17 cellular contexts compared by ENCODE assay signal in genomic region chr19:19443283-19443682, GRCh38. TPM values are rescaled to one million over a fixed set of nuclear protein-coding genes. Genes with fewer than 3 reads are reported as not detected.
DNase-seq lines count a peak whose midpoint lies in the region; ATAC-seq and TF ChIP-seq lines count a peak whose summit lies in the region.
"Had no signal": no experiment of that assay in that cellular context is flagged by ENCODE, and none has a peak within 500 bp of the region (broad histone marks: within the 10 kb centered on the region; RNA-seq: fewer than 3 reads in every experiment).

No MANE protein-coding gene starts in this region.

- no peaks in the 10 kb centered on the region for H3K27me3 ChIP-seq in IMR-90 (ENCODE audit: control insufficient read depth, insufficient read depth, low read length)
- H3K27me3 ChIP-seq: spleen had no signal

- no peak overlapping the region for H3K27ac ChIP-seq in IMR-90 (ENCODE audit: insufficient read depth, low read length)
- H3K27ac ChIP-seq: C4-2B had no signal

- DNase-seq in activated CD4-positive, alpha-beta T cell treated with anti-CD3 and anti-CD28 coated beads for 36 hours, result no peak
- no peak for DNase-seq in activated CD4-positive, alpha-beta T cell treated with anti-CD3 and anti-CD28 coated beads, Interleukin-2, amount 50 U/mL, for 48 hours
- no peak for DNase-seq in IMR-90
- no peak for DNase-seq in activated naive CD8-positive, alpha-beta T cell treated with anti-CD3 and anti-CD28 coated beads, Interleukin-2, amount 10 ng/mL, durations not matched to agents 7 days and 5 days
- no peak for DNase-seq in nephron progenitor cell
- DNase-seq in activated effector memory CD4-positive, alpha-beta T cell treated with Interleukin-2 at 50 U/mL for 16 hours, result no peak
- DNase-seq: DMS53, endodermal cell, hippocampal formation, mesenchymal stem cell, NCI-H1417 treated with DMSO at 0.1 percent for 48 hours, SIG-M5, spleen, T-helper 9 cell had no signal

- H2AFZ ChIP-seq in IMR-90 (replicated peaks; ENCODE audit: low read length, poor library complexity), result no peak overlapping the region

- H3K23ac ChIP-seq in IMR-90 (ENCODE audit: low read depth, low read length), result no peak overlapping the region

- H3K4me3 ChIP-seq in IMR-90 (ENCODE audit: insufficient read depth, low read depth, low read length), result no peak overlapping the region

- CTCF ChIA-PET in activated CD4-positive, alpha-beta T cell treated with anti-CD3 and anti-CD28 coated beads for 36 hours (lab: Charles Lee), result interaction anchor here (0.6 to 1.0 kb wide), 3 partner anchors 8 to 269 kb away, joined by 3 read pairs; no protein-coding TSS in a partner anchor
- CTCF ChIA-PET in IMR-90 (lab: Yijun Ruan, JAX), result no interaction called here

- peaks cover 69% of the 10 kb centered on the region for H3K4me1 Mint-ChIP-seq in activated CD4-positive, alpha-beta T cell treated with anti-CD3 and anti-CD28 coated beads for 36 hours
- peaks cover 48% of the 10 kb centered on the region for H3K4me1 Mint-ChIP-seq in activated naive CD8-positive, alpha-beta T cell treated with anti-CD3 and anti-CD28 coated beads, Interleukin-2, amount 10 ng/mL, durations not matched to agents 7 days and 5 days
- peaks cover 31% of the 10 kb centered on the region for H3K4me1 Mint-ChIP-seq in nephron progenitor cell

- H3K9me1 ChIP-seq in IMR-90 (ENCODE audit: insufficient read depth, low read length), result peaks cover 38% of the 10 kb centered on the region

- H4K20me1 ChIP-seq in IMR-90 (ENCODE audit: insufficient read depth, low read length), result peaks cover 82% of the 10 kb centered on the region

- WGBS in IMR-90 (ENCODE audit: extremely low coverage in 2 of 2, insufficient read length in 1 of 2), 2 experiments, result no CpG with 5 or more reads among the region's 9 CpGs

- no peak overlapping the region for H3K9ac ChIP-seq in IMR-90 (ENCODE audit: low read depth, low read length)

- in situ Hi-C loops in IMR-90 (cut with MboI; ENCODE audit: low sequenced_read_pairs), result no loop called here

- no peaks in the 10 kb centered on the region for H3K9me3 ChIP-seq in IMR-90 (ENCODE audit: control insufficient read depth, insufficient read depth, low read length)
- H3K9me3 ChIP-seq: spleen had no signal

- H4K91ac ChIP-seq in IMR-90 (ENCODE audit: insufficient read depth, low read depth, low read length), result no peak overlapping the region

- H3K4me1 ChIP-seq in IMR-90 (ENCODE audit: control insufficient read depth, insufficient read depth, low read length), result peaks cover 9% of the 10 kb centered on the region

- H3K36me3 ChIP-seq in IMR-90 (ENCODE audit: control insufficient read depth, insufficient read depth, low read length), result peaks cover 3% of the 10 kb centered on the region

- no peak overlapping the region for H2BK5ac ChIP-seq in IMR-90 (ENCODE audit: low read depth, low read length, poor library complexity, severe bottlenecking)

- POLR2A ChIA-PET in activated CD4-positive, alpha-beta T cell treated with anti-CD3 and anti-CD28 coated beads for 36 hours (lab: Charles Lee), result interaction anchor here (0.6 kb wide), 1 partner anchor 218 kb away, joined by 4 read pairs; no protein-coding TSS in a partner anchor
- POLR2A ChIA-PET in IMR-90 (lab: Charles Lee; ENCODE audit: unreplicated experiment), result no interaction called here
- POLR2A ChIA-PET in activated naive CD8-positive, alpha-beta T cell treated with anti-CD3 and anti-CD28 coated beads, Interleukin-2, amount 10 ng/mL, durations not matched to agents 7 days and 5 days (lab: Charles Lee), result interaction anchor here (0.6 to 1.7 kb wide), 3 partner anchors 15 to 37 kb away, joined by 3 read pairs; no protein-coding TSS in a partner anchor

- H3K27me3 Mint-ChIP-seq in activated CD4-positive, alpha-beta T cell treated with anti-CD3 and anti-CD28 coated beads for 36 hours, result no peaks in the 10 kb centered on the region
- H3K27me3 Mint-ChIP-seq in activated naive CD8-positive, alpha-beta T cell treated with anti-CD3 and anti-CD28 coated beads, Interleukin-2, amount 10 ng/mL, durations not matched to agents 7 days and 5 days, result no peaks in the 10 kb centered on the region
- no peaks in the 10 kb centered on the region for H3K27me3 Mint-ChIP-seq in nephron progenitor cell (ENCODE audit: low read depth, poor library complexity)

- no peak overlapping the region for H4K5ac ChIP-seq in IMR-90 (ENCODE audit: low read depth, low read length)

- no peak overlapping the region for H2BK15ac ChIP-seq in IMR-90 (ENCODE audit: low read depth, low read length)

- no peak overlapping the region; the same call in 1 of the 2 replicates for H3K14ac ChIP-seq in IMR-90 (replicated peaks; ENCODE audit: low read depth, low read length)

- H2BK20ac ChIP-seq in IMR-90 (ENCODE audit: low read depth, low read length), result no peak overlapping the region

- no peak for TF ChIP-seq CTCF in IMR-90 (conservative IDR thresholded peaks at IDR 0.05; ENCODE audit: low read depth, low read length)
- no peak for TF ChIP-seq CTCF in nephron progenitor cell (IDR thresholded peaks at IDR 0.05)

- TF ChIP-seq RAD21 in IMR-90 (IDR thresholded peaks at IDR 0.05; ENCODE audit: low read length), result no peak

- no peak overlapping the region for H3K4me3 Mint-ChIP-seq in activated CD4-positive, alpha-beta T cell treated with anti-CD3 and anti-CD28 coated beads for 36 hours
- H3K4me3 Mint-ChIP-seq in activated naive CD8-positive, alpha-beta T cell treated with anti-CD3 and anti-CD28 coated beads, Interleukin-2, amount 10 ng/mL, durations not matched to agents 7 days and 5 days, result peak overlapping the region; percentile 1
- no peak overlapping the region for H3K4me3 Mint-ChIP-seq in nephron progenitor cell
- H3K4me3 Mint-ChIP-seq: endodermal cell had no signal

- H3K36me3 Mint-ChIP-seq in activated CD4-positive, alpha-beta T cell treated with anti-CD3 and anti-CD28 coated beads for 36 hours (ENCODE audit: low read depth), result peaks cover 30% of the 10 kb centered on the region
- H3K36me3 Mint-ChIP-seq in activated naive CD8-positive, alpha-beta T cell treated with anti-CD3 and anti-CD28 coated beads, Interleukin-2, amount 10 ng/mL, durations not matched to agents 7 days and 5 days, result peaks cover 27% of the 10 kb centered on the region
- peaks cover 34% of the 10 kb centered on the region for H3K36me3 Mint-ChIP-seq in nephron progenitor cell (ENCODE audit: low read depth)

- ATAC-seq in activated CD4-positive, alpha-beta T cell treated with anti-CD3 and anti-CD28 coated beads for 36 hours, result no peak
- ATAC-seq in IMR-90 (ENCODE audit: low read depth) (no peak), GM21528 (IDR thresholded peaks at IDR 0.05; ENCODE audit: low FRiP score, unreplicated experiment) (no peak), GM21526 (IDR thresholded peaks at IDR 0.05; ENCODE audit: low FRiP score, unreplicated experiment) (no peak)
- ATAC-seq in activated naive CD8-positive, alpha-beta T cell treated with anti-CD3 and anti-CD28 coated beads, Interleukin-2, amount 10 ng/mL, durations not matched to agents 7 days and 5 days (ENCODE audit: low read depth), result no peak

- H2BK120ac ChIP-seq in IMR-90 (ENCODE audit: low read depth, low read length), result no peak overlapping the region

- H3K56ac ChIP-seq in IMR-90 (ENCODE audit: extremely low read depth, insufficient read depth, low read length), result no peak overlapping the region

- H4K8ac ChIP-seq in IMR-90 (ENCODE audit: low read depth in 2 of 2, low read length in 2 of 2), result no peak overlapping the region

- H3K4me2 ChIP-seq in IMR-90 (ENCODE audit: low read depth, low read length), result no peak overlapping the region

- no peaks in the 10 kb centered on the region for H3K9me3 Mint-ChIP-seq in activated CD4-positive, alpha-beta T cell treated with anti-CD3 and anti-CD28 coated beads for 36 hours (ENCODE audit: low read depth)
- H3K9me3 Mint-ChIP-seq in activated naive CD8-positive, alpha-beta T cell treated with anti-CD3 and anti-CD28 coated beads, Interleukin-2, amount 10 ng/mL, durations not matched to agents 7 days and 5 days, result no peaks in the 10 kb centered on the region
- H3K9me3 Mint-ChIP-seq in nephron progenitor cell, result no peaks in the 10 kb centered on the region
- H3K9me3 Mint-ChIP-seq: endodermal cell had no signal

- H3K18ac ChIP-seq in IMR-90 (ENCODE audit: low read depth, low read length), result no peak overlapping the region

- H3K79me1 ChIP-seq in IMR-90 (ENCODE audit: low read depth in 1 of 2, low read length in 2 of 2), result peaks cover 26 to 83% of the 10 kb centered on the region in 2 experiments

- H2AK5ac ChIP-seq in IMR-90 (ENCODE audit: low read depth, low read length), result no peak overlapping the region

- intact Hi-C loops in activated CD4-positive, alpha-beta T cell treated with anti-CD3 and anti-CD28 coated beads for 36 hours (cut with DNase I, micrococcal nuclease), result no loop called here
- intact Hi-C loops in IMR-90 (cut with micrococcal nuclease), result no loop called here

- dilution Hi-C loops in IMR-90 (cut with HindIII; ENCODE audit: low sequenced_read_pairs, unreplicated experiment), result no loop called here

- no peak overlapping the region for H3K4ac ChIP-seq in IMR-90 (ENCODE audit: low read depth, low read length)

- TF ChIP-seq POLR2A in IMR-90 (IDR thresholded peaks at IDR 0.05; ENCODE audit: low read depth, low read length), result no peak

- peak overlapping the region; percentile 44 for H3K27ac Mint-ChIP-seq in activated CD4-positive, alpha-beta T cell treated with anti-CD3 and anti-CD28 coated beads for 36 hours
- H3K27ac Mint-ChIP-seq in activated naive CD8-positive, alpha-beta T cell treated with anti-CD3 and anti-CD28 coated beads, Interleukin-2, amount 10 ng/mL, durations not matched to agents 7 days and 5 days, result peak overlapping the region; percentile 54
- peak overlapping the region; percentile 94 for H3K27ac Mint-ChIP-seq in nephron progenitor cell

- BruUV-seq in IMR-90 (replicated peaks; lab: Mats Ljungman, UMichigan), result no TSS peak

- no peak overlapping the region for H2AK9ac ChIP-seq in IMR-90 (replicated peaks; ENCODE audit: low read depth, low read length, poor library complexity)

TF ChIP-seq in IMR-90, 13 proteins besides CTCF, POLR2A, EP300 and RAD21:
- TF ChIP-seq RCOR1 (IDR thresholded peaks at IDR 0.05; ENCODE audit: insufficient replicate concordance, low read length), result no peak
- peak; percentile 24; the same call in 1 of the 2 replicates for TF ChIP-seq CEBPB (IDR thresholded peaks at IDR 0.05; ENCODE audit: low read depth, low read length)

RNA-seq across cellular contexts. Expression of gene GATAD2A, which starts 37.8 kb away (rescaled TPM):
- 100 to 1,000 TPM; 123 to 139 TPM for total RNA-seq in activated CD4-positive, alpha-beta T cell treated with anti-CD3 and anti-CD28 coated beads for 36 hours
- 23.5 and 32.8 TPM in 2 replicates for total RNA-seq in IMR-90 (2012; rRNA removed)
- 33.2 and 44.3 TPM in 2 replicates for polyA plus RNA-seq in IMR-90 (2012; rRNA removed)
- 36.4 and 38.8 TPM in 2 replicates for polyA plus RNA-seq in IMR-90 (2012; cell fraction: cytosol; rRNA removed)
- 32.4 and 42.5 TPM in 2 replicates for polyA plus RNA-seq in IMR-90 (2012; cell fraction: nucleus; rRNA removed; ENCODE audit: low replicate concordance)
- total RNA-seq in activated naive CD8-positive, alpha-beta T cell treated with anti-CD3 and anti-CD28 coated beads, Interleukin-2, amount 10 ng/mL, durations not matched to agents 7 days and 5 days, result 100 to 1,000 TPM; 152 to 153 TPM

Comparison
In these comparisons a context has a peak if more than half of its experiments do, and no peak if none do; other contexts are left out.
1. H3K27ac Mint-ChIP-seq: peak in every context shown above with its lines; median percentile 94 in nephron progenitor cell; 54 in activated naive CD8-positive, alpha-beta T cell treated with anti-CD3 and anti-CD28 coated beads, Interleukin-2, amount 10 ng/mL, durations not matched to agents 7 days and 5 days; 44 in activated CD4-positive, alpha-beta T cell treated with anti-CD3 and anti-CD28 coated beads for 36 hours.